ENCODE assay signal across 1 cellular context in the genomic region with DNA sequence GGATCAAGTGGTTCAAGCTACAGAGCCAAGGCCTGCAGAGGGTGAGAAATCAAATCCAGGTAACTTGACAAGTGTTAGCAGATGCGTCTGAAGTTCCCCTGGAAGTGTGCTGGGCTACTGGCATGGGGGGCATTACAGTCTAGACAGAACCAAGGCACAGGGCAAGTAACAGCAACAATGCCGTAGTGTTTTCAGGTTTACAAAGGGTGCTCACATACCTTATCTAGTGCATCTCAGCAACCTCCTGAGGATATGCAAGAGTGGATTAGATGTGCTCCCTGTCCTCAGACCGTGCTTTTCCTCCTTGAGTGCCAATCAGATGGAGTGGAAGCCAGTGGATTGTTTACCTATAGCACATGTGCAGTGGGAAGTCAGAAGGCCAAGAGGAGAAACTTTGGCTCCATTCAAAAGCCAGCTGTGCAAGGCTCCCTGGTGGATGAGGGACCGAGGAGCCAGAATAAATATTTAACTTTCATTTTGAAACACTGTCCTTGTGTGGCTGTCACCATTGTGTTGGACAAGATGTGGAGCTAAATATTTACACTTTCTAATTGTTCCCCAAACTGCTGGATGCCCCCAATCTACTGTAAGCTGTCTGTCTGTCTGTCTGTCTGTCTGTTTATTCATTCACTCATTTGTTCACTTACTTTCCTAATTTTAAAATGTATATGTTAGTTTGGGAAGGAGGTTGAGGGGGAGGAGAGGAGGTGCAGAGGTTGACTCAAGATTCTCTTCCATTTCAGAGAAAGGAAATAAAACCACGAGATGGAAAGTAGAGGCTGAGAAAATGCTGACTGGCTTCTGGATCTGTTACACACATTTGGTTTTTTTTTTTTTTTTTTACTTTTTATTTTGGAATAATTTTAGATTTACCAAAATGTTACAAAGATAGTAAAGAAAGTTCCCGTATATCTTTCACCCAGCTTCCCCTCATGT.
TF ChIP-seq lines count a peak whose summit lies in the region.

No MANE protein-coding gene starts in this region.

TF ChIP-seq in HepG2, 621 proteins besides CTCF, POLR2A, EP300 and RAD21 (continued from another document and continues in another):
- no peak for TF ChIP-seq ZNF318 (CRISPR knock-in tag; IDR thresholded peaks at IDR 0.05)
- peak; percentile 68; the same call in 1 of the 2 replicates for TF ChIP-seq RCOR2 (CRISPR knock-in tag; IDR thresholded peaks at IDR 0.05)
- no peak for TF ChIP-seq CHCHD3 (CRISPR knock-in tag; IDR thresholded peaks at IDR 0.05)
- no peak for TF ChIP-seq NR3C1 (CRISPR knock-in tag; IDR thresholded peaks at IDR 0.05)
- TF ChIP-seq ZFP36L1 (CRISPR knock-in tag; IDR thresholded peaks at IDR 0.05), result no peak
- no peak for TF ChIP-seq HIVEP1 (CRISPR knock-in tag; IDR thresholded peaks at IDR 0.05)
- no peak for TF ChIP-seq TEF (CRISPR knock-in tag; IDR thresholded peaks at IDR 0.05)
- 0 out of 2 replicates have a peak, but pooled peaks have one; percentile 33 for TF ChIP-seq ZSCAN21 (CRISPR knock-in tag; IDR thresholded peaks at IDR 0.05; ENCODE audit: borderline replicate concordance)
- no peak for TF ChIP-seq IRF9 (CRISPR knock-in tag; IDR thresholded peaks at IDR 0.05; ENCODE audit: borderline replicate concordance)
- peak; percentile 87 for TF ChIP-seq ZNF317 (CRISPR knock-in tag; IDR thresholded peaks at IDR 0.05)
- TF ChIP-seq, protein P1, sequence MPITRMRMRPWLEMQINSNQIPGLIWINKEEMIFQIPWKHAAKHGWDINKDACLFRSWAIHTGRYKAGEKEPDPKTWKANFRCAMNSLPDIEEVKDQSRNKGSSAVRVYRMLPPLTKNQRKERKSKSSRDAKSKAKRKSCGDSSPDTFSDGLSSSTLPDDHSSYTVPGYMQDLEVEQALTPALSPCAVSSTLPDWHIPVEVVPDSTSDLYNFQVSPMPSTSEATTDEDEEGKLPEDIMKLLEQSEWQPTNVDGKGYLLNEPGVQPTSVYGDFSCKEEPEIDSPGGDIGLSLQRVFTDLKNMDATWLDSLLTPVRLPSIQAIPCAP (CRISPR knock-in tag; IDR thresholded peaks at IDR 0.05; ENCODE audit: low read depth), result no peak
- no peak for TF ChIP-seq TCF7L2 (IDR thresholded peaks at IDR 0.05; ENCODE audit: low read depth, low read length)
- 0 out of 2 replicates have a peak, but pooled peaks have one; percentile 7 for TF ChIP-seq MAFF (IDR thresholded peaks at IDR 0.05; ENCODE audit: low read depth, low read length)
- no peak for TF ChIP-seq ZNF598 (CRISPR knock-in tag; IDR thresholded peaks at IDR 0.05; ENCODE audit: borderline replicate concordance)
- TF ChIP-seq AKNA (CRISPR knock-in tag; IDR thresholded peaks at IDR 0.05; ENCODE audit: borderline replicate concordance), result no peak
- no peak for TF ChIP-seq MBD4 (IDR thresholded peaks at IDR 0.05; ENCODE audit: borderline replicate concordance, low read length)
- TF ChIP-seq SP5 (CRISPR knock-in tag; IDR thresholded peaks at IDR 0.05; ENCODE audit: borderline replicate concordance, low read depth), result no peak
- TF ChIP-seq ZIK1 (CRISPR knock-in tag; IDR thresholded peaks at IDR 0.05; ENCODE audit: borderline replicate concordance, low read depth), result no peak
- no peak for TF ChIP-seq CBX5 (CRISPR knock-in tag; IDR thresholded peaks at IDR 0.05; ENCODE audit: borderline replicate concordance)
- no peak for TF ChIP-seq KMT2B (CRISPR knock-in tag; IDR thresholded peaks at IDR 0.05)
- peak; percentile 79 for TF ChIP-seq ZNF644 (CRISPR knock-in tag; IDR thresholded peaks at IDR 0.05; ENCODE audit: low read depth)
- peak; percentile 79 for TF ChIP-seq GATAD2A (CRISPR knock-in tag; IDR thresholded peaks at IDR 0.05)
- no peak for TF ChIP-seq ZNF329 (CRISPR knock-in tag; IDR thresholded peaks at IDR 0.05; ENCODE audit: low read depth)
- peak; percentile 23; the same call in 1 of the 2 replicates for TF ChIP-seq FOXJ3 (CRISPR knock-in tag; IDR thresholded peaks at IDR 0.05; ENCODE audit: borderline replicate concordance)
- TF ChIP-seq ISL2 (CRISPR knock-in tag; IDR thresholded peaks at IDR 0.05), result peak; percentile 85
- TF ChIP-seq, protein P2, sequence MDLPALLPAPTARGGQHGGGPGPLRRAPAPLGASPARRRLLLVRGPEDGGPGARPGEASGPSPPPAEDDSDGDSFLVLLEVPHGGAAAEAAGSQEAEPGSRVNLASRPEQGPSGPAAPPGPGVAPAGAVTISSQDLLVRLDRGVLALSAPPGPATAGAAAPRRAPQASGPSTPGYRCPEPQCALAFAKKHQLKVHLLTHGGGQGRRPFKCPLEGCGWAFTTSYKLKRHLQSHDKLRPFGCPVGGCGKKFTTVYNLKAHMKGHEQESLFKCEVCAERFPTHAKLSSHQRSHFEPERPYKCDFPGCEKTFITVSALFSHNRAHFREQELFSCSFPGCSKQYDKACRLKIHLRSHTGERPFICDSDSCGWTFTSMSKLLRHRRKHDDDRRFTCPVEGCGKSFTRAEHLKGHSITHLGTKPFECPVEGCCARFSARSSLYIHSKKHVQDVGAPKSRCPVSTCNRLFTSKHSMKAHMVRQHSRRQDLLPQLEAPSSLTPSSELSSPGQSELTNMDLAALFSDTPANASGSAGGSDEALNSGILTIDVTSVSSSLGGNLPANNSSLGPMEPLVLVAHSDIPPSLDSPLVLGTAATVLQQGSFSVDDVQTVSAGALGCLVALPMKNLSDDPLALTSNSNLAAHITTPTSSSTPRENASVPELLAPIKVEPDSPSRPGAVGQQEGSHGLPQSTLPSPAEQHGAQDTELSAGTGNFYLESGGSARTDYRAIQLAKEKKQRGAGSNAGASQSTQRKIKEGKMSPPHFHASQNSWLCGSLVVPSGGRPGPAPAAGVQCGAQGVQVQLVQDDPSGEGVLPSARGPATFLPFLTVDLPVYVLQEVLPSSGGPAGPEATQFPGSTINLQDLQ (CRISPR knock-in tag; IDR thresholded peaks at IDR 0.05), result no peak
- TF ChIP-seq TBX2 (CRISPR knock-in tag; IDR thresholded peaks at IDR 0.05; ENCODE audit: borderline replicate concordance), result peak; percentile 86
- TF ChIP-seq ISX (CRISPR knock-in tag; conservative IDR thresholded peaks at IDR 0.05), result no peak
- TF ChIP-seq, protein P3, sequence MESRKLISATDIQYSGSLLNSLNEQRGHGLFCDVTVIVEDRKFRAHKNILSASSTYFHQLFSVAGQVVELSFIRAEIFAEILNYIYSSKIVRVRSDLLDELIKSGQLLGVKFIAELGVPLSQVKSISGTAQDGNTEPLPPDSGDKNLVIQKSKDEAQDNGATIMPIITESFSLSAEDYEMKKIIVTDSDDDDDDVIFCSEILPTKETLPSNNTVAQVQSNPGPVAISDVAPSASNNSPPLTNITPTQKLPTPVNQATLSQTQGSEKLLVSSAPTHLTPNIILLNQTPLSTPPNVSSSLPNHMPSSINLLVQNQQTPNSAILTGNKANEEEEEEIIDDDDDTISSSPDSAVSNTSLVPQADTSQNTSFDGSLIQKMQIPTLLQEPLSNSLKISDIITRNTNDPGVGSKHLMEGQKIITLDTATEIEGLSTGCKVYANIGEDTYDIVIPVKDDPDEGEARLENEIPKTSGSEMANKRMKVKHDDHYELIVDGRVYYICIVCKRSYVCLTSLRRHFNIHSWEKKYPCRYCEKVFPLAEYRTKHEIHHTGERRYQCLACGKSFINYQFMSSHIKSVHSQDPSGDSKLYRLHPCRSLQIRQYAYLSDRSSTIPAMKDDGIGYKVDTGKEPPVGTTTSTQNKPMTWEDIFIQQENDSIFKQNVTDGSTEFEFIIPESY (CRISPR knock-in tag; IDR thresholded peaks at IDR 0.05), result no peak
- TF ChIP-seq ZNF331 (CRISPR knock-in tag; IDR thresholded peaks at IDR 0.05), result no peak
- TF ChIP-seq ZNF431 (CRISPR knock-in tag; IDR thresholded peaks at IDR 0.05; ENCODE audit: borderline replicate concordance, low read depth), result no peak
- TF ChIP-seq ELF4 (CRISPR knock-in tag; IDR thresholded peaks at IDR 0.05; ENCODE audit: borderline replicate concordance), result no peak
